In genomic region chr7:76369011-76369410, GRCh38 we compare ENCODE assay signal across 16 cellular contexts. TPM values are rescaled to one million over a fixed set of nuclear protein-coding genes. Genes with fewer than 3 reads are reported as not detected.
A peak's percentile ranks its signal among the peaks of the same experiment; 100 is the strongest.
DNase-seq lines count a peak whose midpoint lies in the region; ATAC-seq and TF ChIP-seq lines count a peak whose summit lies in the region.
"Had no signal": no experiment of that assay in that cellular context is flagged by ENCODE, and none has a peak within 500 bp of the region (broad histone marks: within the 10 kb centered on the region; RNA-seq: fewer than 3 reads in every experiment).

No MANE protein-coding gene starts in this region.

- peak overlapping the region; percentile 87 for H2AFZ ChIP-seq in GM23338
- no peak overlapping the region for H2AFZ ChIP-seq in osteoblast (ENCODE audit: low read length)

- DNase-seq in GM23338 (ENCODE audit: low spot score) (no peak), RWPE1 (ENCODE audit: low spot score) (no peak), glutamatergic neuron (peak; percentile 24), osteoblast (ENCODE audit: insufficient read length, low spot score, missing footprints) (peak; percentile 39), NCI-H187 (lab: John Stamatoyannopoulos, UW) (no peak)
- DNase-seq: ACHN; CD4-positive, alpha-beta T cell; DMS79 treated with DMSO at 0.1 percent for 48 hours; GF-D8; H9; NCI-H1092 treated with DMSO at 0.1 percent for 48 hours; NCI-H1694; NCI-H345 had no signal

- POLR2A ChIA-PET in RWPE1 (lab: Yijun Ruan, JAX; ENCODE audit: low non-redundant PET): no interaction called here

- H3K4me2 ChIP-seq in GM23338 (no peak overlapping the region), osteoblast (ENCODE audit: insufficient read depth, low read length) (no peak overlapping the region)

- no peaks in the 10 kb centered on the region for H4K20me1 ChIP-seq in GM23338 (replicated peaks; ENCODE audit: insufficient read depth)
- H4K20me1 ChIP-seq in osteoblast (ENCODE audit: insufficient read depth, low read length): no peaks in the 10 kb centered on the region

- H3K9me3 ChIP-seq in osteoblast (ENCODE audit: low read depth, low read length): no peaks in the 10 kb centered on the region

- H3K9me3 Mint-ChIP-seq in GM23338 (no peaks in the 10 kb centered on the region), glutamatergic neuron (ENCODE audit: unreplicated experiment) (peaks cover 3% of the 10 kb centered on the region)
- H3K9me3 Mint-ChIP-seq: CD4-positive, alpha-beta T cell; H9 had no signal

- H3K4me1 Mint-ChIP-seq in GM23338 (peaks cover 18% of the 10 kb centered on the region), glutamatergic neuron (ENCODE audit: low read depth, unreplicated experiment) (peaks cover 17% of the 10 kb centered on the region)

- H3K9me2 ChIP-seq in GM23338 (ENCODE audit: insufficient read depth): no peaks in the 10 kb centered on the region

- H3F3A ChIP-seq in GM23338 (replicated peaks; ENCODE audit: low read depth): no peaks in the 10 kb centered on the region

- TF ChIP-seq POLR2A in GM18505 (IDR thresholded peaks at IDR 0.05; ENCODE audit: borderline replicate concordance, extremely low read depth, insufficient read depth, insufficient read length): no peak

- H3K79me2 ChIP-seq in GM23338 (replicated peaks; ENCODE audit: insufficient read depth) (no peaks in the 10 kb centered on the region), osteoblast (ENCODE audit: insufficient read depth, low read length) (no peaks in the 10 kb centered on the region)

- H3K27ac Mint-ChIP-seq in GM23338 (no peak overlapping the region), glutamatergic neuron (ENCODE audit: unreplicated experiment) (no peak overlapping the region)
- H3K27ac Mint-ChIP-seq: B cell; CD4-positive, alpha-beta T cell; H9 had no signal

- TF ChIP-seq CTCF in GM23338 (conservative IDR thresholded peaks at IDR 0.05; ENCODE audit: low read depth in 2 of 2) (no peak), RWPE1 (conservative IDR thresholded peaks at IDR 0.05; ENCODE audit: low read depth) (no peak), glutamatergic neuron (IDR thresholded peaks at IDR 0.05; ENCODE audit: partially characterized antibody, unreplicated experiment) (no peak), osteoblast (IDR thresholded peaks at IDR 0.05; ENCODE audit: extremely low read depth, low read depth, low read length) (no peak)

- H3K27me3 ChIP-seq in GM23338 (ENCODE audit: insufficient read depth): no peaks in the 10 kb centered on the region
- H3K27me3 ChIP-seq in osteoblast (ENCODE audit: insufficient read depth, low read length): no peaks in the 10 kb centered on the region

- H3K4me1 ChIP-seq in GM23338 (ENCODE audit: insufficient read depth) (peaks cover 11% of the 10 kb centered on the region), osteoblast (ENCODE audit: insufficient read depth, low read length) (peaks cover 16% of the 10 kb centered on the region)

- ATAC-seq in GM23338 (no peak), HG03520 (IDR thresholded peaks at IDR 0.05; ENCODE audit: unreplicated experiment) (no peak), GM18505 (IDR thresholded peaks at IDR 0.05; ENCODE audit: unreplicated experiment) (no peak)

- CTCF ChIA-PET in RWPE1 (lab: Yijun Ruan, JAX): interaction anchor here (0.6 kb wide), 1 partner anchor 10 kb away, joined by 3 read pairs; the partner anchor contains the start of gene YWHAG

- H3K27ac ChIP-seq in GM23338 (ENCODE audit: low read depth) (no peak overlapping the region), RWPE1 (peak overlapping the region; percentile 65), osteoblast (ENCODE audit: low read depth, low read length) (no peak overlapping the region)

- H3K36me3 Mint-ChIP-seq in GM23338 (ENCODE audit: low read depth) (no peaks in the 10 kb centered on the region), glutamatergic neuron (ENCODE audit: unreplicated experiment) (no peaks in the 10 kb centered on the region)

- H3K36me3 ChIP-seq in GM23338 (ENCODE audit: insufficient read depth) (no peaks in the 10 kb centered on the region), osteoblast (ENCODE audit: insufficient read depth, low read length) (no peaks in the 10 kb centered on the region)

- peaks cover 14% of the 10 kb centered on the region for H3K27me3 Mint-ChIP-seq in GM23338 (ENCODE audit: insufficient read depth, low read depth, poor library complexity)
- peaks cover 11% of the 10 kb centered on the region for H3K27me3 Mint-ChIP-seq in glutamatergic neuron (ENCODE audit: unreplicated experiment)

- H3K4me3 Mint-ChIP-seq in GM23338 (no peak overlapping the region), glutamatergic neuron (ENCODE audit: unreplicated experiment) (no peak overlapping the region)
- H3K4me3 Mint-ChIP-seq: B cell; CD4-positive, alpha-beta T cell; H9 had no signal

- H3K4me3 ChIP-seq in GM23338 (no peak overlapping the region), osteoblast (ENCODE audit: insufficient read depth, low read length) (no peak overlapping the region)

TF ChIP-seq in GM23338, 12 proteins besides CTCF, POLR2A, EP300 and RAD21:
- TF ChIP-seq NANOG (IDR thresholded peaks at IDR 0.05; ENCODE audit: borderline replicate concordance) (no peak), REST (IDR thresholded peaks at IDR 0.05; ENCODE audit: unreplicated experiment) (no peak)

RNA-seq across cellular contexts. Expression of gene YWHAG, which starts 10.2 kb away (rescaled TPM):
- total RNA-seq in GM23338 (2014; rRNA removed; shearing (Covaris generic)): 179 and 180 TPM in 2 replicates
- 82.2 and 97.0 TPM in 2 replicates for polyA plus RNA-seq in GM23338 (2016; fragmentation: Nextera tagmentation; extraction: Ambion mirVana)
- total RNA-seq in glutamatergic neuron (ENCODE audit: unreplicated experiment): 650 TPM
- total RNA-seq in osteoblast: 99.9 and 121 TPM in 2 replicates

RNA-seq across cellular contexts. Expression of gene SSC4D, which starts 40.5 kb away (rescaled TPM):
- total RNA-seq in GM23338 (2014; rRNA removed; shearing (Covaris generic)): 11.4 and 12.7 TPM in 2 replicates
- polyA plus RNA-seq in GM23338 (2016; fragmentation: Nextera tagmentation; extraction: Ambion mirVana): 4.9 and 9.7 TPM in 2 replicates
- total RNA-seq in glutamatergic neuron (ENCODE audit: unreplicated experiment): 6.1 TPM
- total RNA-seq in osteoblast: 0.88 and 1.1 TPM in 2 replicates
- total RNA-seq: B cell; CD4-positive, alpha-beta T cell had no signal

RNA-seq across cellular contexts. Expression of gene ZP3, which starts 55.7 kb away (rescaled TPM):
- total RNA-seq in GM23338 (2014; rRNA removed; shearing (Covaris generic)): 4.3 and 5.1 TPM in 2 replicates
- polyA plus RNA-seq in GM23338 (2016; fragmentation: Nextera tagmentation; extraction: Ambion mirVana): 9.6 and 15.2 TPM in 2 replicates
- total RNA-seq in glutamatergic neuron (ENCODE audit: unreplicated experiment) (3.4 TPM), osteoblast (3.5 and 6.2 TPM in 2 replicates)

Comparison
In these comparisons a context has a peak if more than half of its experiments do, and no peak if none do; other contexts are left out.
1. DNase-seq: peak in glutamatergic neuron (single experiment) and osteoblast (single experiment); none in GM23338 (single experiment), RWPE1 (single experiment) and NCI-H187 (0 of 2).